ENCODE assay signal across 36 cellular contexts in genomic region chr10:54722075-54722474, GRCh38.
"Had no signal": no experiment of that assay in that cellular context is flagged by ENCODE, and none has a peak within 500 bp of the region (broad histone marks: within the 10 kb centered on the region; RNA-seq: fewer than 3 reads in every experiment).

No MANE protein-coding gene starts in this region.

- H3K9me3 ChIP-seq: body of pancreas, breast epithelium had no signal

- H3K27ac Mint-ChIP-seq: activated B cell treated with CpG ODN at 0.5 μM for 24 hours; activated CD4-positive, alpha-beta memory T cell treated with anti-CD3 and anti-CD28 coated beads for 36 hours; activated CD4-positive, alpha-beta T cell treated with anti-CD3 and anti-CD28 coated beads, Interleukin-2, amount 10 ng/mL, durations not matched to agents 24 days and 14 days; activated CD8-positive, alpha-beta T cell treated with anti-CD3 and anti-CD28 coated beads for 36 hours; activated naive CD4-positive, alpha-beta T cell treated with anti-CD3 and anti-CD28 coated beads for 36 hours; activated naive CD4-positive, alpha-beta T cell treated with anti-CD3 and anti-CD28 coated beads, Interleukin-2, amount 50 U/mL, for 72 hours; activated naive CD8-positive, alpha-beta T cell treated with anti-CD3 and anti-CD28 coated beads for 36 hours; activated T-cell treated with anti-CD3 and anti-CD28 coated beads, Interleukin-2, amount 50 U/mL, for 72 hours; activated T-helper 1 cell treated with anti-CD3 and anti-CD28 coated beads, Interleukin-12 subunit alpha, Interleukin-12 subunit beta, Interleukin-2, Interleukin-4 antibody, amounts not matched to agents 30 ng/mL and 10 ng/mL and 1 ng/mL, durations not matched to agents 14 hours and 24 hours and 36 hours; activated T-helper 17 cell treated with anti-CD3 and anti-CD28 coated beads, Interleukin-2, amount 50 U/mL, for 72 hours; T-helper 1 cell treated with Interleukin-12 subunit alpha and Interleukin-12 subunit beta and Interleukin-4 antibody, amounts not matched to agents 30 μg/mL and 1 μg/mL, for 36 hours; T-helper 2 cell treated with Interferon-gamma antibody and Interleukin-4, amounts not matched to agents 5 μg/mL and 100 μg/mL, for 36 hours had no signal

- H3K4me1 ChIP-seq: adrenal gland, body of pancreas, breast epithelium had no signal

- ATAC-seq: activated CD8-positive, alpha-beta T cell treated with anti-CD3 and anti-CD28 coated beads for 36 hours; activated naive CD4-positive, alpha-beta T cell treated with anti-CD3 and anti-CD28 coated beads, Interleukin-2, amount 50 U/mL, for 72 hours; activated T-cell treated with anti-CD3 and anti-CD28 coated beads, Interleukin-2, amount 50 U/mL, for 4 hours; activated T-cell treated with anti-CD3 and anti-CD28 coated beads, Interleukin-2, amount 50 U/mL, for 72 hours; activated T-helper 17 cell treated with anti-CD3 and anti-CD28 coated beads, Interleukin-2, amount 50 U/mL, for 72 hours; body of pancreas had no signal

- H3K27ac ChIP-seq: adrenal gland, body of pancreas, brain microvascular endothelial cell, breast epithelium, VCaP had no signal

- DNase-seq: activated B cell treated with CpG ODN at 0.5 μM for 24 hours; activated CD4-positive, alpha-beta memory T cell treated with anti-CD3 and anti-CD28 coated beads for 36 hours; activated CD4-positive, alpha-beta T cell treated with anti-CD3 and anti-CD28 coated beads for 4 hours; activated CD4-positive, alpha-beta T cell treated with anti-CD3 and anti-CD28 coated beads, Interleukin-2, amount 10 ng/mL, durations not matched to agents 24 days and 14 days; activated CD4-positive, alpha-beta T cell treated with anti-CD3 and anti-CD28 coated beads, Interleukin-2, amount 50 U/mL, for 1 hour; activated CD4-positive, alpha-beta T cell treated with anti-CD3 and anti-CD28 coated beads, Interleukin-2, amount 50 U/mL, for 4 hours; activated CD4-positive, CD25-positive, alpha-beta regulatory T cell treated with anti-CD3 and anti-CD28 coated beads, Interleukin-2, amount 50 U/mL, for 72 hours; activated CD8-positive, alpha-beta memory T cell treated with anti-CD3 and anti-CD28 coated beads, Interleukin-2, amount 50 U/mL, for 4 hours; activated CD8-positive, alpha-beta T cell treated with anti-CD3 and anti-CD28 coated beads for 36 hours; activated effector memory CD4-positive, alpha-beta T cell treated with anti-CD3 and anti-CD28 coated beads, Interleukin-2, amount 50 U/mL, for 16 hours; activated gamma-delta T cell treated with Interleukin-2 at 50 U/mL for 16 hours; activated naive CD4-positive, alpha-beta T cell; activated naive CD4-positive, alpha-beta T cell treated with anti-CD3 and anti-CD28 coated beads for 36 hours; activated naive CD4-positive, alpha-beta T cell treated with anti-CD3 and anti-CD28 coated beads, Interleukin-2, amount 50 U/mL, for 16 hours; activated naive CD8-positive, alpha-beta T cell treated with anti-CD3 and anti-CD28 coated beads for 36 hours; activated T-cell treated with anti-CD3 and anti-CD28 coated beads for 4 hours; activated T-cell treated with anti-CD3 and anti-CD28 coated beads, Interleukin-2, amount 50 U/mL, for 1 hour; activated T-cell treated with anti-CD3 and anti-CD28 coated beads, Interleukin-2, amount 50 U/mL, for 4 hours; activated T-cell treated with anti-CD3 and anti-CD28 coated beads, Interleukin-2, amount 50 U/mL, for 72 hours; adrenal gland; amniotic stem cell; aorta; body of pancreas; brain microvascular endothelial cell; central memory CD4-positive, alpha-beta T cell; T-helper 2 cell; T-helper 9 cell had no signal

- FAIRE-seq: astrocyte, TTC549 had no signal

- H3K36me3 ChIP-seq: adrenal gland, brain microvascular endothelial cell, breast epithelium had no signal

- H3K36me3 Mint-ChIP-seq: activated CD4-positive, alpha-beta memory T cell treated with anti-CD3 and anti-CD28 coated beads for 36 hours; activated naive CD8-positive, alpha-beta T cell treated with anti-CD3 and anti-CD28 coated beads for 36 hours had no signal

- H3K27me3 Mint-ChIP-seq: activated B cell treated with CpG ODN at 0.5 μM for 24 hours; activated CD4-positive, alpha-beta memory T cell treated with anti-CD3 and anti-CD28 coated beads for 36 hours; activated CD4-positive, alpha-beta T cell treated with anti-CD3 and anti-CD28 coated beads, Interleukin-2, amount 10 ng/mL, durations not matched to agents 24 days and 14 days; activated CD8-positive, alpha-beta T cell treated with anti-CD3 and anti-CD28 coated beads for 36 hours; activated naive CD8-positive, alpha-beta T cell treated with anti-CD3 and anti-CD28 coated beads for 36 hours; activated T-helper 17 cell treated with anti-CD3 and anti-CD28 coated beads, Interleukin-2, amount 50 U/mL, for 72 hours had no signal

- H3K4me3 ChIP-seq: adrenal gland, body of pancreas, breast epithelium had no signal

- H3K4me1 Mint-ChIP-seq: activated B cell treated with CpG ODN at 0.5 μM for 24 hours; activated CD4-positive, alpha-beta T cell treated with anti-CD3 and anti-CD28 coated beads, Interleukin-2, amount 10 ng/mL, durations not matched to agents 24 days and 14 days; activated naive CD8-positive, alpha-beta T cell treated with anti-CD3 and anti-CD28 coated beads for 36 hours; activated T-helper 17 cell treated with anti-CD3 and anti-CD28 coated beads, Interleukin-2, amount 50 U/mL, for 72 hours had no signal

- H3K4me3 Mint-ChIP-seq: activated B cell treated with CpG ODN at 0.5 μM for 24 hours; activated CD4-positive, alpha-beta memory T cell treated with anti-CD3 and anti-CD28 coated beads for 36 hours; activated CD4-positive, alpha-beta T cell treated with anti-CD3 and anti-CD28 coated beads, Interleukin-2, amount 10 ng/mL, durations not matched to agents 24 days and 14 days; activated CD8-positive, alpha-beta T cell treated with anti-CD3 and anti-CD28 coated beads for 36 hours; activated naive CD4-positive, alpha-beta T cell treated with anti-CD3 and anti-CD28 coated beads for 36 hours; activated naive CD8-positive, alpha-beta T cell treated with anti-CD3 and anti-CD28 coated beads for 36 hours; activated T-cell treated with anti-CD3 and anti-CD28 coated beads, Interleukin-2, amount 50 U/mL, for 4 hours; activated T-cell treated with anti-CD3 and anti-CD28 coated beads, Interleukin-2, amount 50 U/mL, for 72 hours; activated T-helper 1 cell treated with anti-CD3 and anti-CD28 coated beads, Interleukin-12 subunit alpha, Interleukin-12 subunit beta, Interleukin-2, Interleukin-4 antibody, amounts not matched to agents 30 ng/mL and 10 ng/mL and 1 ng/mL, durations not matched to agents 14 hours and 24 hours and 36 hours; activated T-helper 17 cell treated with anti-CD3 and anti-CD28 coated beads, Interleukin-2, amount 50 U/mL, for 72 hours; T-helper 1 cell treated with Interleukin-12 subunit alpha and Interleukin-12 subunit beta and Interleukin-4 antibody, amounts not matched to agents 30 μg/mL and 1 μg/mL, for 36 hours; T-helper 2 cell treated with Interferon-gamma antibody and Interleukin-4, amounts not matched to agents 5 μg/mL and 100 μg/mL, for 36 hours had no signal

- H3K27me3 ChIP-seq: adrenal gland, body of pancreas, brain microvascular endothelial cell, breast epithelium had no signal
